1 cellular context compared by ENCODE assay signal in genomic region chr2:42913280-42913878, GRCh38.
TF ChIP-seq lines count a peak whose summit lies in the region.

No MANE protein-coding gene starts in this region.

TF ChIP-seq in K562, 482 proteins besides CTCF, POLR2A, EP300 and RAD21 (continued from another document):
- TF ChIP-seq CHD7 (IDR thresholded peaks at IDR 0.05; ENCODE audit: low read depth, low read length) (no peak), TSHZ1 (CRISPR knock-in tag; IDR thresholded peaks at IDR 0.05) (no peak), SRSF7 (optimal IDR thresholded peaks at IDR 0.05; ENCODE audit: low read depth, low read length) (no peak), ZNF785 (CRISPR knock-in tag; IDR thresholded peaks at IDR 0.05) (no peak), HDAC2 (IDR thresholded peaks at IDR 0.05) (peak; percentile 42; the same call in 1 of the 2 replicates), ZNF511 (CRISPR knock-in tag; IDR thresholded peaks at IDR 0.05) (no peak), PML (IDR thresholded peaks at IDR 0.05; ENCODE audit: low read length) (0 out of 2 replicates have a peak, but pooled peaks have one; percentile 27), ZNF24 (IDR thresholded peaks at IDR 0.05) (no peak), HMBOX1 (IDR thresholded peaks at IDR 0.05) (no peak), C11orf30 (IDR thresholded peaks at IDR 0.05; ENCODE audit: low read depth) (0 out of 2 replicates have a peak, but pooled peaks have one; percentile 4), ZNF57 (CRISPR knock-in tag; IDR thresholded peaks at IDR 0.05) (no peak), EWSR1 (IDR thresholded peaks at IDR 0.05; ENCODE audit: borderline replicate concordance, low read depth, partially characterized antibody) (no peak), ZBTB2 (IDR thresholded peaks at IDR 0.05) (no peak), ATF4 (CRISPR knock-in tag; IDR thresholded peaks at IDR 0.05) (no peak), DEAF1 (CRISPR knock-in tag; IDR thresholded peaks at IDR 0.05) (no peak), NR4A1 (CRISPR knock-in tag; IDR thresholded peaks at IDR 0.05) (no peak), NR4A1 (tag; IDR thresholded peaks at IDR 0.05) (no peak), ZKSCAN1 (IDR thresholded peaks at IDR 0.05; ENCODE audit: low read depth, low read length) (no peak), GABPB2 (CRISPR knock-in tag; conservative IDR thresholded peaks at IDR 0.05) (no peak), HSF4 (CRISPR knock-in tag; IDR thresholded peaks at IDR 0.05; ENCODE audit: borderline replicate concordance) (no peak), L3MBTL2 (IDR thresholded peaks at IDR 0.05) (0 out of 2 replicates have a peak, but pooled peaks have one; percentile 21), ZNF740 (CRISPR knock-in tag; IDR thresholded peaks at IDR 0.05) (no peak), ZNF740 (tag; IDR thresholded peaks at IDR 0.05) (no peak)
